Comparison of ENCODE assay signal across 24 cellular contexts in genomic region chr4:144376905-144377304, GRCh38.
"Had no signal": no experiment of that assay in that cellular context is flagged by ENCODE, and none has a peak within 500 bp of the region (broad histone marks: within the 10 kb centered on the region; RNA-seq: fewer than 3 reads in every experiment).

No MANE protein-coding gene starts in this region.

- H3K27me3 ChIP-seq: brain microvascular endothelial cell, Peyer's patch, SJCRH30 had no signal

- H3K4me2 ChIP-seq: SK-N-SH had no signal

- DNase-seq: activated CD4-positive, alpha-beta memory T cell treated with anti-CD3 and anti-CD28 coated beads, Interleukin-2, amount 10 ng/mL, durations not matched to agents 7 days and 5 days; activated CD4-positive, alpha-beta T cell treated with anti-CD3 and anti-CD28 coated beads for 36 hours; activated CD4-positive, alpha-beta T cell treated with anti-CD3 and anti-CD28 coated beads, Interleukin-2, amount 50 U/mL, for 1 hour; activated CD8-positive, alpha-beta memory T cell treated with anti-CD3 and anti-CD28 coated beads, Interleukin-2, amount 50 U/mL, for 4 hours; activated gamma-delta T cell treated with Interleukin-2 at 50 U/mL for 16 hours; activated naive CD4-positive, alpha-beta T cell treated with anti-CD3 and anti-CD28 coated beads, Interleukin-2, amount 10 ng/mL, durations not matched to agents 7 days and 5 days; activated naive CD8-positive, alpha-beta T cell treated with anti-CD3 and anti-CD28 coated beads for 36 hours; activated T-cell treated with anti-CD3 and anti-CD28 coated beads, Interleukin-2, amount 50 U/mL, for 72 hours; brain microvascular endothelial cell; cerebellar nuclear complex; Kasumi-1; NCI-H1105 treated with DMSO at 0.1 percent for 48 hours; NCI-H1436 treated with DMSO at 0.1 percent for 48 hours; NCI-H187 treated with DMSO at 0.1 percent for 48 hours; NCI-H2081 treated with DMSO at 0.1 percent for 48 hours; NCI-H69; NK-92 treated with Interleukin-12 subunit alpha and Interleukin-12 subunit beta, amount 100 ng/mL, for 24 hours; Peyer's patch; Right ventricle myocardium superior; SJCRH30; SK-N-SH; T-helper 1 cell had no signal

- H3K36me3 ChIP-seq: brain microvascular endothelial cell, Peyer's patch, SJCRH30 had no signal

- H3K4me1 ChIP-seq: Peyer's patch had no signal

- ATAC-seq: activated CD4-positive, alpha-beta T cell treated with anti-CD3 and anti-CD28 coated beads for 36 hours; activated T-cell treated with anti-CD3 and anti-CD28 coated beads, Interleukin-2, amount 50 U/mL, for 72 hours had no signal

- H3K9ac ChIP-seq: SK-N-SH had no signal

- H3K4me3 ChIP-seq: Peyer's patch, SJCRH30 had no signal

- H3K27ac ChIP-seq: brain microvascular endothelial cell, Peyer's patch, RWPE1, SJCRH30, VCaP had no signal

- H3K9me3 ChIP-seq: Peyer's patch, SJCRH30, SK-N-SH had no signal
